In the genomic region with DNA sequence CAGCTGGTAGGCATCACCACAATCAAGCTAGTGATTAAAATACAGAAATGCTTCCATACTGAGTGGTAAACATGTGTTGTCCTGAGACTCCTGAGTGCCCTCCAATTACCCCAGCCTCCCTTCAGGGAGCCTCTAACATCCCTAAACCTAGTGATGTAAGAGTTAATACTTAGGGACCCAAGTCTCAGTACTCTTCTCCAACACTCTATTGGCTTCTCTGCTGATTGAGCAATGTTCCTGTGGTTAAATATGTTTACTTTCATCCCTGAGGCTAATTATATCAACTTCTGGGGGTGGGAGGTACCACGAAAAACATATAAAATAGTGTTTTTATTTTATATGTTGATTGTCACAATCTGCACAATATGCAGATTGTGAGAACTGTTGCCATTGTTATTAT, we compare ENCODE assay signal across 2 cellular contexts.
TF ChIP-seq lines count a peak whose summit lies in the region.

No MANE protein-coding gene starts in this region.

TF ChIP-seq in IMR-90, 13 proteins besides CTCF, POLR2A, EP300 and RAD21:
- TF ChIP-seq, protein P1, sequence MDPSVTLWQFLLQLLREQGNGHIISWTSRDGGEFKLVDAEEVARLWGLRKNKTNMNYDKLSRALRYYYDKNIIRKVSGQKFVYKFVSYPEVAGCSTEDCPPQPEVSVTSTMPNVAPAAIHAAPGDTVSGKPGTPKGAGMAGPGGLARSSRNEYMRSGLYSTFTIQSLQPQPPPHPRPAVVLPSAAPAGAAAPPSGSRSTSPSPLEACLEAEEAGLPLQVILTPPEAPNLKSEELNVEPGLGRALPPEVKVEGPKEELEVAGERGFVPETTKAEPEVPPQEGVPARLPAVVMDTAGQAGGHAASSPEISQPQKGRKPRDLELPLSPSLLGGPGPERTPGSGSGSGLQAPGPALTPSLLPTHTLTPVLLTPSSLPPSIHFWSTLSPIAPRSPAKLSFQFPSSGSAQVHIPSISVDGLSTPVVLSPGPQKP (IDR thresholded peaks at IDR 0.05; ENCODE audit: borderline replicate concordance, low read depth, low read length) = no peak
- peak; percentile 66 for TF ChIP-seq CEBPB (IDR thresholded peaks at IDR 0.05; ENCODE audit: low read depth, low read length)
- no peak for TF ChIP-seq MXI1 (IDR thresholded peaks at IDR 0.05; ENCODE audit: borderline replicate concordance, low read depth, low read length)

TF ChIP-seq in K562, 482 proteins besides CTCF, POLR2A, EP300 and RAD21:
- TF ChIP-seq CEBPG (CRISPR knock-in tag; IDR thresholded peaks at IDR 0.05) (no peak), CEBPG (tag; conservative IDR thresholded peaks at IDR 0.05 in 1 of 2, IDR thresholded peaks at IDR 0.05 in 1 of 2) (peak in 1 of 2 experiments; percentile 67; a peak in 2 of 4 replicates), SMAD3 (CRISPR knock-in tag; conservative IDR thresholded peaks at IDR 0.05) (no peak), CEBPB (tag; IDR thresholded peaks at IDR 0.05) (peak; percentile 61), EP400 (IDR thresholded peaks at IDR 0.05) (no peak), ZNF232 (CRISPR knock-in tag; IDR thresholded peaks at IDR 0.05) (no peak), SOX6 (IDR thresholded peaks at IDR 0.05) (no peak)
